ENCODE assay signal across 9 cellular contexts in genomic region chr10:6382081-6382480, GRCh38.
A peak's percentile ranks its signal among the peaks of the same experiment; 100 is the strongest.
DNase-seq lines count a peak whose midpoint lies in the region; ATAC-seq and TF ChIP-seq lines count a peak whose summit lies in the region.
"Had no signal": no experiment of that assay in that cellular context is flagged by ENCODE, and none has a peak within 500 bp of the region (broad histone marks: within the 10 kb centered on the region; RNA-seq: fewer than 3 reads in every experiment).

No MANE protein-coding gene starts in this region.

- no peak overlapping the region for H3K9ac ChIP-seq in stomach smooth muscle (ENCODE audit: low read length in 2 of 2)
- H3K9ac ChIP-seq in endodermal cell (ENCODE audit: extremely low read depth, low read length, poor library complexity, severe bottlenecking) = no peak overlapping the region

- H3K9me3 ChIP-seq in gastroesophageal sphincter (peaks cover 0 to 4% (median 0%) of the 10 kb centered on the region in 3 donors), stomach smooth muscle (ENCODE audit: control insufficient read depth in 2 of 2, low read length in 2 of 2) (no peaks in the 10 kb centered on the region), esophagus squamous epithelium (peaks cover 0 to 21% (median 15%) of the 10 kb centered on the region in 3 donors), endodermal cell (ENCODE audit: control insufficient read depth, low read length) (peaks cover 54% of the 10 kb centered on the region), HAP-1 (peaks cover 7% of the 10 kb centered on the region; the same call in 1 of the 2 replicates)

- peak overlapping the region; percentile 19; the same call in 1 of the 2 replicates for H3K4me3 ChIP-seq in GM08714 (ENCODE audit: low read length)
- H3K4me3 ChIP-seq in gastroesophageal sphincter = no peak overlapping the region
- H3K4me3 ChIP-seq in stomach smooth muscle (ENCODE audit: low read length in 2 of 2) = peak overlapping the region in 1 of 2 donors; percentile 49
- peak overlapping the region in 1 of 4 donors; percentile 5 for H3K4me3 ChIP-seq in esophagus squamous epithelium
- no peak overlapping the region for H3K4me3 ChIP-seq in endodermal cell (ENCODE audit: low read length)
- no peak overlapping the region for H3K4me3 ChIP-seq in HAP-1

- peaks cover 58% of the 10 kb centered on the region for H3K9me3 Mint-ChIP-seq in endodermal cell

- intact Hi-C loops in esophagus squamous epithelium (cut with DNase I) = no loop called here

- in situ Hi-C loops in HAP-1 (cut with MboI; ENCODE audit: low sequenced_read_pairs) = loop anchor here (25.0 kb wide), 1 partner anchor 170 kb away; the partner anchor contains the start of gene PFKFB3

- ATAC-seq in HG03064 (IDR thresholded peaks at IDR 0.05; ENCODE audit: low read depth, unreplicated experiment) (peak; percentile 85), gastroesophageal sphincter (no peak)

- H3K4me1 ChIP-seq in gastroesophageal sphincter = peaks cover 0 to 26% (median 20%) of the 10 kb centered on the region in 3 donors
- H3K4me1 ChIP-seq in stomach smooth muscle (ENCODE audit: control insufficient read depth, insufficient read depth, low read length) = peaks cover 24% of the 10 kb centered on the region
- H3K4me1 ChIP-seq in esophagus squamous epithelium = peaks cover 0 to 23% (median 22%) of the 10 kb centered on the region in 3 donors
- H3K4me1 ChIP-seq in endodermal cell (ENCODE audit: control insufficient read depth, insufficient read depth, low read length) = no peaks in the 10 kb centered on the region
- H3K4me1 ChIP-seq in HAP-1 = no peaks in the 10 kb centered on the region

- H3K27me3 Mint-ChIP-seq in endodermal cell (ENCODE audit: insufficient read depth) = peaks cover 5% of the 10 kb centered on the region

- H3K4me1 Mint-ChIP-seq in endodermal cell = no peaks in the 10 kb centered on the region

- peaks cover 16% of the 10 kb centered on the region for H3K36me3 Mint-ChIP-seq in endodermal cell (ENCODE audit: low read depth)

- no peak for TF ChIP-seq CTCF in gastroesophageal sphincter (IDR thresholded peaks at IDR 0.05)
- no peak for TF ChIP-seq CTCF in esophagus squamous epithelium (IDR thresholded peaks at IDR 0.05)
- TF ChIP-seq CTCF in endodermal cell (conservative IDR thresholded peaks at IDR 0.05) = no peak

- peak; percentile 33 to 47 for DNase-seq in activated CD4-positive, alpha-beta T cell treated with anti-CD3 and anti-CD28 coated beads, Interleukin-2, amount 50 U/mL, for 48 hours
- DNase-seq in esophagus squamous epithelium (lab: John Stamatoyannopoulos, UW) = no peak
- DNase-seq in endodermal cell = no peak
- no peak for DNase-seq in HAP-1 (ENCODE audit: low spot score in 2 of 2)

- H3K27ac ChIP-seq in gastroesophageal sphincter (peak overlapping the region in 3 of 4 donors; percentile 48 to 69 (median 56)), stomach smooth muscle (ENCODE audit: low read length) (peak overlapping the region; percentile 41), esophagus squamous epithelium (peak overlapping the region in 2 of 4 donors; percentile 7 to 42), endodermal cell (ENCODE audit: low read depth, low read length) (no peak overlapping the region)
- H3K27ac ChIP-seq: epithelial cell of prostate had no signal

- H3K27me3 ChIP-seq in gastroesophageal sphincter = no peaks in the 10 kb centered on the region
- no peaks in the 10 kb centered on the region for H3K27me3 ChIP-seq in stomach smooth muscle (ENCODE audit: control insufficient read depth in 1 of 2, insufficient read depth in 2 of 2, low read length in 2 of 2)
- H3K27me3 ChIP-seq in esophagus squamous epithelium = no peaks in the 10 kb centered on the region
- no peaks in the 10 kb centered on the region for H3K27me3 ChIP-seq in endodermal cell (ENCODE audit: control insufficient read depth, insufficient read depth, low read length, poor library complexity, severe bottlenecking)
- H3K27me3 ChIP-seq in HAP-1 (ENCODE audit: low read depth) = no peaks in the 10 kb centered on the region

- H3K4me3 Mint-ChIP-seq in endodermal cell = no peak overlapping the region

- no peak for TF ChIP-seq POLR2A in gastroesophageal sphincter (IDR thresholded peaks at IDR 0.05)
- no peak for TF ChIP-seq POLR2A in esophagus squamous epithelium (IDR thresholded peaks at IDR 0.05)

- no peaks in the 10 kb centered on the region for H3K36me3 ChIP-seq in gastroesophageal sphincter
- H3K36me3 ChIP-seq in stomach smooth muscle (ENCODE audit: control insufficient read depth in 2 of 2, insufficient read depth in 2 of 2, low read length in 2 of 2) = no peaks in the 10 kb centered on the region
- no peaks in the 10 kb centered on the region for H3K36me3 ChIP-seq in esophagus squamous epithelium
- H3K36me3 ChIP-seq in endodermal cell (ENCODE audit: control insufficient read depth, insufficient read depth, low read length) = no peaks in the 10 kb centered on the region
- H3K36me3 ChIP-seq in HAP-1 (replicated peaks) = no peaks in the 10 kb centered on the region

- no peak for TF ChIP-seq EP300 in gastroesophageal sphincter (IDR thresholded peaks at IDR 0.05)

- 17 to 34% methylated on average over 5 to 7 of the region's 7 CpGs for WGBS in gastroesophageal sphincter (ENCODE audit: low coverage in 1 of 2), 2 donors
- 8 to 16% methylated on average over 7 of the region's 7 CpGs for WGBS in esophagus squamous epithelium, 2 donors
- 80 to 87% methylated on average over 6 to 7 of the region's 7 CpGs for WGBS in endodermal cell (ENCODE audit: insufficient coverage in 1 of 2, insufficient read length in 1 of 2), 2 experiments

- no peak overlapping the region for H3K27ac Mint-ChIP-seq in endodermal cell

Comparison
In these comparisons a context has a peak if more than half of its experiments do, and no peak if none do; other contexts are left out.
1. DNase-seq: peak in activated CD4-positive, alpha-beta T cell treated with anti-CD3 and anti-CD28 coated beads, Interleukin-2, amount 50 U/mL, for 48 hours (2 of 2); none in esophagus squamous epithelium (single experiment), endodermal cell (single experiment) and HAP-1 (0 of 2).